ENCODE assay signal across 27 cellular contexts in genomic region chr11:24171869-24172268, GRCh38.
"Had no signal": no experiment of that assay in that cellular context is flagged by ENCODE, and none has a peak within 500 bp of the region (broad histone marks: within the 10 kb centered on the region; RNA-seq: fewer than 3 reads in every experiment).

No MANE protein-coding gene starts in this region.

- H3K9me3 ChIP-seq: colonic mucosa, esophagus squamous epithelium had no signal

- H3K4me1 ChIP-seq: colonic mucosa, esophagus squamous epithelium had no signal

- ATAC-seq: activated CD8-positive, alpha-beta T cell treated with anti-CD3 and anti-CD28 coated beads for 36 hours; activated T-cell treated with anti-CD3 and anti-CD28 coated beads, Interleukin-2, amount 50 U/mL, for 4 hours; activated T-helper 17 cell treated with anti-CD3 and anti-CD28 coated beads, Interleukin-2, amount 50 U/mL, for 72 hours; WTC11 had no signal

- H3K36me3 ChIP-seq: brain microvascular endothelial cell, colonic mucosa, esophagus squamous epithelium had no signal

- FAIRE-seq: astrocyte, bronchial epithelial cell, endothelial cell of umbilical vein, frontal cortex had no signal

- H3K4me3 ChIP-seq: colonic mucosa, esophagus squamous epithelium had no signal

- H3K27ac ChIP-seq: brain microvascular endothelial cell, colonic mucosa, epithelial cell of prostate, esophagus squamous epithelium had no signal

- DNase-seq: activated CD4-positive, alpha-beta T cell treated with anti-CD3 and anti-CD28 coated beads for 1 hour; activated CD4-positive, alpha-beta T cell treated with anti-CD3 and anti-CD28 coated beads for 48 hours; activated CD4-positive, alpha-beta T cell treated with anti-CD3 and anti-CD28 coated beads, Interleukin-2, amount 50 U/mL, for 1 hour; activated CD4-positive, alpha-beta T cell treated with anti-CD3 and anti-CD28 coated beads, Interleukin-2, amount 50 U/mL, for 48 hours; activated CD8-positive, alpha-beta memory T cell treated with anti-CD3 and anti-CD28 coated beads for 24 hours; activated CD8-positive, alpha-beta T cell treated with anti-CD3 and anti-CD28 coated beads for 36 hours; activated effector memory CD4-positive, alpha-beta T cell treated with Interleukin-2 at 50 U/mL for 16 hours; activated gamma-delta T cell treated with Interleukin-2 at 50 U/mL for 16 hours; activated naive CD4-positive, alpha-beta T cell treated with anti-CD3 and anti-CD28 coated beads, Interleukin-2, amount 50 U/mL, for 16 hours; activated naive CD4-positive, alpha-beta T cell treated with Interleukin-2 at 50 U/mL for 16 hours; activated T-cell treated with anti-CD3 and anti-CD28 coated beads, Interleukin-2, amount 50 U/mL, for 4 hours; amniotic stem cell; anterior cingulate cortex; brain microvascular endothelial cell; colonic mucosa; effector CD8-positive, alpha-beta T cell; esophagus squamous epithelium; foreskin fibroblast; head of caudate nucleus; T-helper 2 cell had no signal

- H3K27me3 ChIP-seq: brain microvascular endothelial cell, colonic mucosa, esophagus squamous epithelium had no signal
